ENCODE assay signal across 22 cellular contexts in genomic region chr12:90871697-90872096, GRCh38.
"Had no signal": no experiment of that assay in that cellular context is flagged by ENCODE, and none has a peak within 500 bp of the region (broad histone marks: within the 10 kb centered on the region; RNA-seq: fewer than 3 reads in every experiment).

No MANE protein-coding gene starts in this region.

- H3K27me3 ChIP-seq: SJCRH30 had no signal

- H3K36me3 ChIP-seq: SJCRH30 had no signal

- H3K27ac ChIP-seq: SJCRH30 had no signal

- FAIRE-seq: HepG2 had no signal

- H3K4me1 ChIP-seq: SJCRH30 had no signal

- DNase-seq: IMR-90, Karpas-422, KG1, MM.1S, NCI-H1092 treated with DMSO at 0.1 percent for 48 hours, NCI-H1436, NCI-H187, NCI-H2029, NCI-H2081 treated with DMSO at 0.1 percent for 48 hours, NCI-H2171, NCI-H226, NCI-H446, NCI-H510A, NCI-H524 treated with DMSO at 0.1 percent for 48 hours, NCI-H69, NCI-H774, SHP77 treated with DMSO at 0.1 percent for 48 hours, SJCRH30, SW 1271 had no signal

- ATAC-seq: HepG2, Panc1, Right ventricle myocardium inferior had no signal

- H3K4me3 ChIP-seq: SJCRH30 had no signal

- H3K9me3 ChIP-seq: SJCRH30 had no signal
